19 cellular contexts compared by ENCODE assay signal in genomic region chr19:18297308-18297707, GRCh38. TPM values are rescaled to one million over a fixed set of nuclear protein-coding genes. Genes with fewer than 3 reads are reported as not detected.
DNase-seq lines count a peak whose midpoint lies in the region; ATAC-seq and TF ChIP-seq lines count a peak whose summit lies in the region.
"Had no signal": no experiment of that assay in that cellular context is flagged by ENCODE, and none has a peak within 500 bp of the region (broad histone marks: within the 10 kb centered on the region; RNA-seq: fewer than 3 reads in every experiment).

No MANE protein-coding gene starts in this region.

- H3K27ac Mint-ChIP-seq in activated CD8-positive, alpha-beta T cell treated with anti-CD3 and anti-CD28 coated beads, Interleukin-2, amount 10 ng/mL, durations not matched to agents 7 days and 5 days, result peak overlapping the region; percentile 65
- H3K27ac Mint-ChIP-seq in naive thymus-derived CD4-positive, alpha-beta T cell, result peak overlapping the region in 8 of 9 donors; percentile 4 to 74 (median 46)
- H3K27ac Mint-ChIP-seq: activated T-cell treated with anti-CD3 and anti-CD28 coated beads, Interleukin-2, amount 50 U/mL, for 72 hours had no signal

- intact Hi-C loops in naive thymus-derived CD4-positive, alpha-beta T cell (cut with micrococcal nuclease), result no loop called here
- intact Hi-C loops in PC-3 (cut with micrococcal nuclease), result no loop called here

- H3K79me2 ChIP-seq in ACC112 (ENCODE audit: control insufficient read depth, insufficient read depth, low read length, unreplicated experiment) (no peaks in the 10 kb centered on the region), PC-3 (ENCODE audit: low read length) (no peaks in the 10 kb centered on the region)

- no peaks in the 10 kb centered on the region for H3K27me3 Mint-ChIP-seq in activated CD8-positive, alpha-beta T cell treated with anti-CD3 and anti-CD28 coated beads, Interleukin-2, amount 10 ng/mL, durations not matched to agents 7 days and 5 days (ENCODE audit: low read depth)
- no peaks in the 10 kb centered on the region for H3K27me3 Mint-ChIP-seq in naive thymus-derived CD4-positive, alpha-beta T cell

- H3K27me3 ChIP-seq in ACC112 (ENCODE audit: insufficient read depth, low read length) (no peaks in the 10 kb centered on the region), PC-3 (ENCODE audit: low read length) (no peaks in the 10 kb centered on the region)
- no peaks in the 10 kb centered on the region for H3K27me3 ChIP-seq in naive thymus-derived CD4-positive, alpha-beta T cell (ENCODE audit: control insufficient read depth in 2 of 2, insufficient read depth in 2 of 2, low read length in 2 of 2)
- H3K27me3 ChIP-seq: SJSA1 had no signal

- CTCF ChIA-PET in activated CD8-positive, alpha-beta T cell treated with anti-CD3 and anti-CD28 coated beads, Interleukin-2, amount 10 ng/mL, durations not matched to agents 7 days and 5 days (lab: Charles Lee), result interaction anchor here (1.9 to 2.7 kb wide), 2 partner anchors 16 to 18 kb away, joined by 6 to 17 read pairs; partner anchors contain the start of gene JUND
- CTCF ChIA-PET in naive thymus-derived CD4-positive, alpha-beta T cell (lab: Charles Lee), result interaction anchor here (1.3 kb wide), 1 partner anchor 18 kb away, joined by 4 read pairs; no protein-coding TSS in a partner anchor
- CTCF ChIA-PET in PC-3 (lab: Charles Lee), result no interaction called here

- H3K4me3 ChIP-seq in ACC112 (ENCODE audit: low read depth, low read length), result no peak overlapping the region
- H3K4me3 ChIP-seq in naive thymus-derived CD4-positive, alpha-beta T cell (ENCODE audit: low read length), result no peak overlapping the region
- no peak overlapping the region for H3K4me3 ChIP-seq in PC-3 (ENCODE audit: low read length)
- H3K4me3 ChIP-seq: SJSA1 had no signal

- H3K9me2 ChIP-seq in PC-3 (replicated peaks; ENCODE audit: low read length), result no peaks in the 10 kb centered on the region

- POLR2A ChIA-PET in activated CD8-positive, alpha-beta T cell treated with anti-CD3 and anti-CD28 coated beads, Interleukin-2, amount 10 ng/mL, durations not matched to agents 7 days and 5 days (lab: Charles Lee), result interaction anchor here (1.0 to 10.5 kb wide), 2 partner anchors 18 to 25 kb away, joined by 6 to 513 read pairs; partner anchors contain the start of genes JUND and LSM4
- POLR2A ChIA-PET in naive thymus-derived CD4-positive, alpha-beta T cell (lab: Charles Lee), result interaction anchor here (0.8 to 4.6 kb wide), 6 partner anchors 9 to 24 kb away, joined by 3 to 46 read pairs (median 3); partner anchors contain the start of gene JUND
- POLR2A ChIA-PET in PC-3 (lab: Charles Lee; ENCODE audit: unreplicated experiment), result no interaction called here

- BruUV-seq in PC-3 (replicated peaks; lab: Mats Ljungman, UMichigan), result no TSS peak

- H3K36me3 ChIP-seq in ACC112 (ENCODE audit: insufficient read depth, low read length) (no peaks in the 10 kb centered on the region), PC-3 (ENCODE audit: low read depth, low read length) (no peaks in the 10 kb centered on the region)
- H3K36me3 ChIP-seq in naive thymus-derived CD4-positive, alpha-beta T cell (ENCODE audit: control insufficient read depth in 2 of 3, insufficient read depth in 3 of 3, low read length in 3 of 3), result no peaks in the 10 kb centered on the region
- H3K36me3 ChIP-seq: SJSA1 had no signal

- no peak for ATAC-seq in activated CD8-positive, alpha-beta T cell treated with anti-CD3 and anti-CD28 coated beads, Interleukin-2, amount 10 ng/mL, durations not matched to agents 7 days and 5 days
- no peak for ATAC-seq in naive thymus-derived CD4-positive, alpha-beta T cell
- ATAC-seq in PC-3, result no peak
- ATAC-seq in GM18498 (IDR thresholded peaks at IDR 0.05; ENCODE audit: unreplicated experiment), result no peak
- ATAC-seq in omental fat pad (ENCODE audit: low FRiP score), result no peak
- ATAC-seq: activated T-cell treated with anti-CD3 and anti-CD28 coated beads, Interleukin-2, amount 50 U/mL, for 72 hours had no signal

- H3K9me3 Mint-ChIP-seq in activated CD8-positive, alpha-beta T cell treated with anti-CD3 and anti-CD28 coated beads, Interleukin-2, amount 10 ng/mL, durations not matched to agents 7 days and 5 days (ENCODE audit: insufficient read depth), result no peaks in the 10 kb centered on the region
- peaks cover 0 to 19% (median 0%) of the 10 kb centered on the region in 11 donors for H3K9me3 Mint-ChIP-seq in naive thymus-derived CD4-positive, alpha-beta T cell

- H3K4me2 ChIP-seq in PC-3 (ENCODE audit: low read length), result no peak overlapping the region

- H3F3A ChIP-seq in PC-3 (ENCODE audit: low read length, unreplicated experiment), result no peaks in the 10 kb centered on the region

- peaks cover 9% of the 10 kb centered on the region for H3K4me1 ChIP-seq in ACC112 (ENCODE audit: control insufficient read depth, insufficient read depth, low read length, unreplicated experiment)
- peaks cover 20 to 26% of the 10 kb centered on the region in 2 donors for H3K4me1 ChIP-seq in naive thymus-derived CD4-positive, alpha-beta T cell (ENCODE audit: control insufficient read depth in 2 of 2, insufficient read depth in 2 of 2, low read length in 2 of 2)
- H3K4me1 ChIP-seq in PC-3 (ENCODE audit: insufficient read depth, low read length), result peaks cover 16% of the 10 kb centered on the region

- H3K27ac ChIP-seq in ACC112 (ENCODE audit: low read depth, low read length) (no peak overlapping the region), PC-3 (ENCODE audit: low read length) (no peak overlapping the region)
- H3K27ac ChIP-seq in naive thymus-derived CD4-positive, alpha-beta T cell (ENCODE audit: low read depth, low read length), result no peak overlapping the region
- H3K27ac ChIP-seq: HL-60, SJSA1 had no signal

- DNase-seq in EL (peak; percentile 52), PC-3 (no peak), DMS153 (lab: John Stamatoyannopoulos, UW) (no peak), omental fat pad (ENCODE audit: low spot score) (no peak)
- DNase-seq in activated CD8-positive, alpha-beta T cell treated with anti-CD3 and anti-CD28 coated beads, Interleukin-2, amount 10 ng/mL, durations not matched to agents 7 days and 5 days, result no peak
- DNase-seq in naive thymus-derived CD4-positive, alpha-beta T cell, result no peak
- DNase-seq: activated CD4-positive, alpha-beta T cell treated with anti-CD3 and anti-CD28 coated beads, Interleukin-2, amount 50 U/mL, for 1 hour; activated T-cell treated with anti-CD3 and anti-CD28 coated beads, Interleukin-2, amount 50 U/mL, for 72 hours; amniotic stem cell; effector memory CD4-positive, alpha-beta T cell; GF-D8; NCI-H1092 treated with DMSO at 0.1 percent for 48 hours; NCI-H2107; NCI-H526; retina had no signal

- H3K4me1 Mint-ChIP-seq in activated CD8-positive, alpha-beta T cell treated with anti-CD3 and anti-CD28 coated beads, Interleukin-2, amount 10 ng/mL, durations not matched to agents 7 days and 5 days (ENCODE audit: low read depth), result peaks cover 54% of the 10 kb centered on the region
- peaks cover 19 to 47% (median 27%) of the 10 kb centered on the region in 7 donors for H3K4me1 Mint-ChIP-seq in naive thymus-derived CD4-positive, alpha-beta T cell

- H2AFZ ChIP-seq in ACC112 (ENCODE audit: low read length, unreplicated experiment), result peak overlapping the region; percentile 6
- H2AFZ ChIP-seq in PC-3 (ENCODE audit: low read length), result no peak overlapping the region

- TF ChIP-seq CTCF in PC-3 (conservative IDR thresholded peaks at IDR 0.05; ENCODE audit: low read depth, low read length), result no peak
- no peak for TF ChIP-seq CTCF in omental fat pad (IDR thresholded peaks at IDR 0.05)

- H3K9ac ChIP-seq in PC-3 (ENCODE audit: low read length), result no peak overlapping the region

- H3K9me3 ChIP-seq in naive thymus-derived CD4-positive, alpha-beta T cell (ENCODE audit: control insufficient read depth in 2 of 3, low read length in 3 of 3), result no peaks in the 10 kb centered on the region
- no peaks in the 10 kb centered on the region for H3K9me3 ChIP-seq in PC-3 (ENCODE audit: low read length)
- H3K9me3 ChIP-seq: SJSA1 had no signal

- H4K20me1 ChIP-seq in PC-3 (ENCODE audit: low read length), result no peaks in the 10 kb centered on the region

- no peak overlapping the region for H3K4me3 Mint-ChIP-seq in activated CD8-positive, alpha-beta T cell treated with anti-CD3 and anti-CD28 coated beads, Interleukin-2, amount 10 ng/mL, durations not matched to agents 7 days and 5 days
- H3K4me3 Mint-ChIP-seq in naive thymus-derived CD4-positive, alpha-beta T cell, result no peak overlapping the region
- H3K4me3 Mint-ChIP-seq: activated T-cell treated with anti-CD3 and anti-CD28 coated beads, Interleukin-2, amount 50 U/mL, for 72 hours had no signal

- H3K36me3 Mint-ChIP-seq in activated CD8-positive, alpha-beta T cell treated with anti-CD3 and anti-CD28 coated beads, Interleukin-2, amount 10 ng/mL, durations not matched to agents 7 days and 5 days (ENCODE audit: low read depth), result peaks cover 27% of the 10 kb centered on the region
- peaks cover 0 to 27% (median 0%) of the 10 kb centered on the region in 5 donors for H3K36me3 Mint-ChIP-seq in naive thymus-derived CD4-positive, alpha-beta T cell

RNA-seq across cellular contexts. Expression of gene JUND, which starts 15.9 kb away (rescaled TPM):
- 100 to 1,000 TPM; 462 to 469 TPM for total RNA-seq in activated CD8-positive, alpha-beta T cell treated with anti-CD3 and anti-CD28 coated beads, Interleukin-2, amount 10 ng/mL, durations not matched to agents 7 days and 5 days
- total RNA-seq in naive thymus-derived CD4-positive, alpha-beta T cell, result 1,000 to 10,000 TPM in 2 of 5 experiments, 100 to 1,000 TPM in 3; 196 to 1,360 (median 279) TPM
- 10 to 100 TPM; 29.0 to 67.3 TPM for polyA plus RNA-seq in naive thymus-derived CD4-positive, alpha-beta T cell
- total RNA-seq in PC-3 (2014; rRNA removed) (151 and 157 TPM in 2 replicates), omental fat pad (100 to 1,000 TPM; 398 to 859 (median 623) TPM)

RNA-seq across cellular contexts. Expression of gene IQCN, which starts 23.1 kb away (rescaled TPM):
- total RNA-seq in activated CD8-positive, alpha-beta T cell treated with anti-CD3 and anti-CD28 coated beads, Interleukin-2, amount 10 ng/mL, durations not matched to agents 7 days and 5 days, result 1 to 10 TPM; 3.7 to 4.2 TPM
- 10 to 100 TPM in 2 of 5 experiments, 1 to 10 TPM in 3; 4.7 to 28.3 (median 9.1) TPM for total RNA-seq in naive thymus-derived CD4-positive, alpha-beta T cell
- under 1 TPM; 0.19 to 0.24 TPM for polyA plus RNA-seq in naive thymus-derived CD4-positive, alpha-beta T cell
- 0.33 and 0.69 TPM in 2 replicates for total RNA-seq in PC-3 (2014; rRNA removed)
- total RNA-seq in omental fat pad, result 10 to 100 TPM in 2 of 4 donors, 1 to 10 TPM in 2; 1.7 to 15.9 (median 7.4) TPM

RNA-seq across cellular contexts. Expression of gene LSM4, which starts 25.6 kb away (rescaled TPM):
- total RNA-seq in activated CD8-positive, alpha-beta T cell treated with anti-CD3 and anti-CD28 coated beads, Interleukin-2, amount 10 ng/mL, durations not matched to agents 7 days and 5 days, result 100 to 1,000 TPM; 199 to 215 TPM
- 100 to 1,000 TPM in 1 of 5 experiments, 10 to 100 TPM in 4; 45.3 to 131 (median 56.2) TPM for total RNA-seq in naive thymus-derived CD4-positive, alpha-beta T cell
- polyA plus RNA-seq in naive thymus-derived CD4-positive, alpha-beta T cell, result 100 to 1,000 TPM; 123 to 163 TPM
- total RNA-seq in PC-3 (2014; rRNA removed) (713 and 856 TPM in 2 replicates), omental fat pad (100 to 1,000 TPM in 1 of 4 donors, 10 to 100 TPM in 3; 58.6 to 140 (median 93.1) TPM)

RNA-seq across cellular contexts. Expression of gene PGPEP1, which starts 43.1 kb away (rescaled TPM):
- 10 to 100 TPM; 30.1 to 34.5 TPM for total RNA-seq in activated CD8-positive, alpha-beta T cell treated with anti-CD3 and anti-CD28 coated beads, Interleukin-2, amount 10 ng/mL, durations not matched to agents 7 days and 5 days
- total RNA-seq in naive thymus-derived CD4-positive, alpha-beta T cell, result 10 to 100 TPM; 26.6 to 57.1 (median 43.8) TPM
- 10 to 100 TPM in 1 of 2 donors, 1 to 10 TPM in 1; 9.4 to 11.1 TPM for polyA plus RNA-seq in naive thymus-derived CD4-positive, alpha-beta T cell
- total RNA-seq in PC-3 (2014; rRNA removed) (9.6 and 11.4 TPM in 2 replicates), omental fat pad (10 to 100 TPM; 15.6 to 25.2 (median 18.0) TPM)
